ENCODE assay signal across 10 cellular contexts in genomic region chr5:2752059-2752874, GRCh38. TPM values are rescaled to one million over a fixed set of nuclear protein-coding genes. Genes with fewer than 3 reads are reported as not detected.
DNase-seq lines count a peak whose midpoint lies in the region; ATAC-seq and TF ChIP-seq lines count a peak whose summit lies in the region.
"Had no signal": no experiment of that assay in that cellular context is flagged by ENCODE, and none has a peak within 500 bp of the region (broad histone marks: within the 10 kb centered on the region; RNA-seq: fewer than 3 reads in every experiment).

No MANE protein-coding gene starts in this region.

- POLR2A ChIA-PET in MCF 10A (lab: Yijun Ruan, JAX): interaction anchor here (0.5 to 5.1 kb wide), 28 partner anchors 8 to 1870 kb away, joined by 3 to 43 read pairs (median 3); partner anchors contain the start of genes IRX1 and NDUFS6

- H3K36me3 ChIP-seq in urinary bladder (ENCODE audit: insufficient read depth): no peaks in the 10 kb centered on the region
- H3K36me3 ChIP-seq: adrenal gland had no signal

- no peaks in the 10 kb centered on the region for H3K4me1 ChIP-seq in urinary bladder (ENCODE audit: insufficient read depth)

- H3K27ac ChIP-seq in urinary bladder (ENCODE audit: low read depth) (no peak overlapping the region), caudate nucleus (ENCODE audit: low read depth, low read length) (no peak overlapping the region)
- H3K27ac ChIP-seq: adrenal gland had no signal

- no peaks in the 10 kb centered on the region for H3K9me3 Mint-ChIP-seq in activated T-cell treated with anti-CD3 and anti-CD28 coated beads, Interleukin-2, amount 50 U/mL, for 72 hours
- H3K9me3 Mint-ChIP-seq in activated T-cell treated with anti-CD3 and anti-CD28 coated beads, Interleukin-2, amount 50 U/mL, for 24 hours: peaks cover 3% of the 10 kb centered on the region
- H3K9me3 Mint-ChIP-seq in MCF 10A (ENCODE audit: unreplicated experiment): no peaks in the 10 kb centered on the region

- TSS peak; percentile 70 for BruUV-seq in MCF 10A (replicated peaks; lab: Mats Ljungman, UMichigan)

- TF ChIP-seq CTCF in MCF 10A (IDR thresholded peaks at IDR 0.05; ENCODE audit: unreplicated experiment): no peak

- peaks cover 15% of the 10 kb centered on the region for H3K4me1 Mint-ChIP-seq in activated T-cell treated with anti-CD3 and anti-CD28 coated beads, Interleukin-2, amount 50 U/mL, for 72 hours (ENCODE audit: low read depth)
- H3K4me1 Mint-ChIP-seq in activated T-cell treated with anti-CD3 and anti-CD28 coated beads, Interleukin-2, amount 50 U/mL, for 24 hours (ENCODE audit: low read depth): peaks cover 23% of the 10 kb centered on the region
- H3K4me1 Mint-ChIP-seq in MCF 10A (ENCODE audit: insufficient read depth, unreplicated experiment): peaks cover 7% of the 10 kb centered on the region

- peak overlapping the region; percentile 22 to 29 for H3K4me3 Mint-ChIP-seq in activated T-cell treated with anti-CD3 and anti-CD28 coated beads, Interleukin-2, amount 50 U/mL, for 72 hours
- H3K4me3 Mint-ChIP-seq in activated T-cell treated with anti-CD3 and anti-CD28 coated beads, Interleukin-2, amount 50 U/mL, for 24 hours: no peak overlapping the region
- H3K4me3 Mint-ChIP-seq in MCF 10A (ENCODE audit: unreplicated experiment): peak overlapping the region; percentile 82

- WGBS in urinary bladder: 2% methylated on average over 60 of the region's 60 CpGs

- peak overlapping the region; percentile 60 for H3K27ac Mint-ChIP-seq in activated T-cell treated with anti-CD3 and anti-CD28 coated beads, Interleukin-2, amount 50 U/mL, for 72 hours
- no peak overlapping the region for H3K27ac Mint-ChIP-seq in activated T-cell treated with anti-CD3 and anti-CD28 coated beads, Interleukin-2, amount 50 U/mL, for 24 hours
- peak overlapping the region; percentile 86 for H3K27ac Mint-ChIP-seq in MCF 10A (ENCODE audit: low read depth, unreplicated experiment)
- H3K27ac Mint-ChIP-seq: CD4-positive, alpha-beta memory T cell had no signal

- H3K36me3 Mint-ChIP-seq in activated T-cell treated with anti-CD3 and anti-CD28 coated beads, Interleukin-2, amount 50 U/mL, for 72 hours (ENCODE audit: insufficient read depth in 2 of 2): peaks cover 5 to 6% of the 10 kb centered on the region in 2 donors
- no peaks in the 10 kb centered on the region for H3K36me3 Mint-ChIP-seq in activated T-cell treated with anti-CD3 and anti-CD28 coated beads, Interleukin-2, amount 50 U/mL, for 24 hours (ENCODE audit: low read depth)
- peaks cover 52% of the 10 kb centered on the region for H3K36me3 Mint-ChIP-seq in MCF 10A (ENCODE audit: insufficient read depth, unreplicated experiment)
- H3K36me3 Mint-ChIP-seq: CD4-positive, alpha-beta memory T cell had no signal

- H3K4me3 ChIP-seq in urinary bladder (ENCODE audit: low read depth, low read length): peak overlapping the region; percentile 50

- CTCF ChIA-PET in MCF 10A (lab: Yijun Ruan, JAX): interaction anchor here (0.7 to 1.4 kb wide), 11 partner anchors 31 to 1956 kb away, joined by 3 to 6 read pairs (median 4); no protein-coding TSS in a partner anchor

- H3K27me3 Mint-ChIP-seq in activated T-cell treated with anti-CD3 and anti-CD28 coated beads, Interleukin-2, amount 50 U/mL, for 72 hours (ENCODE audit: low read depth): peaks cover 63% of the 10 kb centered on the region
- peaks cover 71% of the 10 kb centered on the region for H3K27me3 Mint-ChIP-seq in activated T-cell treated with anti-CD3 and anti-CD28 coated beads, Interleukin-2, amount 50 U/mL, for 24 hours
- H3K27me3 Mint-ChIP-seq in MCF 10A (ENCODE audit: insufficient read depth, unreplicated experiment): no peaks in the 10 kb centered on the region

- intact Hi-C loops in MCF 10A (cut with micrococcal nuclease) (loop anchor here (1.0 to 2.0 kb wide), 2 partner anchors 53 to 97 kb away; no protein-coding TSS in a partner anchor), left colon (cut with DNase I, micrococcal nuclease) (no loop called here)

- DNase-seq in activated T-cell treated with anti-CD3 and anti-CD28 coated beads, Interleukin-2, amount 50 U/mL, for 72 hours: no peak
- no peak for DNase-seq in activated T-cell treated with anti-CD3 and anti-CD28 coated beads, Interleukin-2, amount 50 U/mL, for 24 hours
- peak; percentile 81 for DNase-seq in MCF 10A (ENCODE audit: unreplicated experiment)
- DNase-seq in left colon: no peak
- no peak for DNase-seq in caudate nucleus (lab: John Stamatoyannopoulos, UW)
- DNase-seq: CD4-positive, alpha-beta memory T cell had no signal

- ATAC-seq in activated T-cell treated with anti-CD3 and anti-CD28 coated beads, Interleukin-2, amount 50 U/mL, for 72 hours (replicated peaks in 1 of 2): no peak
- peak; percentile 32 for ATAC-seq in left colon
- no peak for ATAC-seq in GM21423 (IDR thresholded peaks at IDR 0.05; ENCODE audit: unreplicated experiment)
- no peak for ATAC-seq in HG03469 (IDR thresholded peaks at IDR 0.05; ENCODE audit: unreplicated experiment)

RNA-seq across cellular contexts. Expression of gene IRX2, which starts 0.8 kb away (rescaled TPM):
- not detected for total RNA-seq in activated T-cell treated with anti-CD3 and anti-CD28 coated beads, Interleukin-2, amount 50 U/mL, for 72 hours
- total RNA-seq in MCF 10A (2022) (35.4 and 43.4 TPM in 2 replicates), left colon (under 1 TPM in 1 of 2 donors, not detected in 1; 0.21 TPM), urinary bladder (0.58 TPM)
- 0.20 TPM for polyA plus RNA-seq in urinary bladder
- total RNA-seq: CD4-positive, alpha-beta memory T cell had no signal
- polyA plus RNA-seq: CD4-positive, alpha-beta memory T cell had no signal

Comparison
In these comparisons a context has a peak if more than half of its experiments do, and no peak if none do; other contexts are left out.
1. RNA of gene IRX2, which starts 0.8 kb away (total RNA-seq): 35.4 to 43.4 TPM in MCF 10A; 0.58 TPM in urinary bladder (single experiment), 0.21 TPM in left colon and not detected in activated T-cell treated with anti-CD3 and anti-CD28 coated beads, Interleukin-2, amount 50 U/mL, for 72 hours; every median in the first group is over 10 times any median in the second.